In genomic region chr4:77451530-77451929, GRCh38 we compare ENCODE assay signal across 22 cellular contexts.
A peak's percentile ranks its signal among the peaks of the same experiment; 100 is the strongest.
DNase-seq lines count a peak whose midpoint lies in the region; ATAC-seq and TF ChIP-seq lines count a peak whose summit lies in the region.
"Had no signal": no experiment of that assay in that cellular context is flagged by ENCODE, and none has a peak within 500 bp of the region (broad histone marks: within the 10 kb centered on the region; RNA-seq: fewer than 3 reads in every experiment).

No MANE protein-coding gene starts in this region.

- no peak for ATAC-seq in PC-3
- ATAC-seq in foreskin keratinocyte: no peak
- ATAC-seq: HepG2, K562, Panc1, T-cell had no signal

- H3K79me2 ChIP-seq in PC-3 (ENCODE audit: low read length): no peaks in the 10 kb centered on the region

- H3F3A ChIP-seq in PC-3 (ENCODE audit: low read length, unreplicated experiment): no peaks in the 10 kb centered on the region

- H3K4me3 ChIP-seq in AG10803 (ENCODE audit: low read length) (no peak overlapping the region), PC-3 (ENCODE audit: low read length) (no peak overlapping the region)
- H3K4me3 ChIP-seq: K562, SJCRH30 had no signal

- no peaks in the 10 kb centered on the region for H4K20me1 ChIP-seq in PC-3 (ENCODE audit: low read length)

- H3K27ac Mint-ChIP-seq in activated CD4-positive, alpha-beta T cell treated with anti-CD3 and anti-CD28 coated beads, Interleukin-2, amount 10 ng/mL, durations not matched to agents 24 days and 14 days: no peak overlapping the region
- H3K27ac Mint-ChIP-seq: CD8-positive, alpha-beta memory T cell; T-cell had no signal

- no peak overlapping the region for H2AFZ ChIP-seq in PC-3 (ENCODE audit: low read length)

- H3K4me3 Mint-ChIP-seq in activated CD4-positive, alpha-beta T cell treated with anti-CD3 and anti-CD28 coated beads, Interleukin-2, amount 10 ng/mL, durations not matched to agents 24 days and 14 days: no peak overlapping the region
- H3K4me3 Mint-ChIP-seq: CD8-positive, alpha-beta memory T cell; T-cell had no signal

- H3K27me3 Mint-ChIP-seq in activated CD4-positive, alpha-beta T cell treated with anti-CD3 and anti-CD28 coated beads, Interleukin-2, amount 10 ng/mL, durations not matched to agents 24 days and 14 days: peaks cover 6% of the 10 kb centered on the region

- H3K27ac ChIP-seq in PC-3 (ENCODE audit: low read length) (no peak overlapping the region), foreskin keratinocyte (no peak overlapping the region)
- H3K27ac ChIP-seq: C4-2B, SJCRH30 had no signal

- H3K9me2 ChIP-seq in PC-3 (replicated peaks; ENCODE audit: low read length): no peaks in the 10 kb centered on the region

- no peaks in the 10 kb centered on the region for H3K36me3 ChIP-seq in PC-3 (ENCODE audit: low read depth, low read length)
- H3K36me3 ChIP-seq: SJCRH30 had no signal

- H3K4me1 ChIP-seq in PC-3 (ENCODE audit: insufficient read depth, low read length) (no peaks in the 10 kb centered on the region), foreskin keratinocyte (no peaks in the 10 kb centered on the region)
- H3K4me1 ChIP-seq: SJCRH30 had no signal

- intact Hi-C loops in PC-3 (cut with micrococcal nuclease): no loop called here
- intact Hi-C loops in activated CD4-positive, alpha-beta T cell treated with anti-CD3 and anti-CD28 coated beads, Interleukin-2, amount 10 ng/mL, durations not matched to agents 24 days and 14 days (cut with micrococcal nuclease): no loop called here

- H3K9ac ChIP-seq in PC-3 (ENCODE audit: low read length): no peak overlapping the region

- no TSS peak for BruUV-seq in PC-3 (replicated peaks; lab: Mats Ljungman, UMichigan)

- H3K9me3 ChIP-seq in PC-3 (ENCODE audit: low read length): no peaks in the 10 kb centered on the region
- H3K9me3 ChIP-seq: SJCRH30 had no signal

- H3K4me1 Mint-ChIP-seq in activated CD4-positive, alpha-beta T cell treated with anti-CD3 and anti-CD28 coated beads, Interleukin-2, amount 10 ng/mL, durations not matched to agents 24 days and 14 days: no peaks in the 10 kb centered on the region
- H3K4me1 Mint-ChIP-seq: CD8-positive, alpha-beta memory T cell; T-cell had no signal

- CTCF ChIA-PET in PC-3 (lab: Charles Lee): no interaction called here

- peak; percentile 20 for DNase-seq in AG10803 (ENCODE audit: low read depth)
- peak; percentile 10 for DNase-seq in COLO668 (lab: John Stamatoyannopoulos, UW; ENCODE audit: unreplicated experiment)
- DNase-seq in PC-3: peak; percentile 11
- DNase-seq in foreskin keratinocyte: peak; percentile 25 to 28
- DNase-seq in activated CD4-positive, alpha-beta T cell treated with anti-CD3 and anti-CD28 coated beads, Interleukin-2, amount 10 ng/mL, durations not matched to agents 24 days and 14 days: no peak
- DNase-seq in NCI-H82 (lab: John Stamatoyannopoulos, UW): no peak
- no peak for DNase-seq in C1 segment of cervical spinal cord (lab: John Stamatoyannopoulos, UW)
- no peak for DNase-seq in 8988T
- DNase-seq: AML-193; CD8-positive, alpha-beta memory T cell; EL; GF-D8; H7; NCI-H187; NCI-H748 treated with DMSO at 0.1 percent for 48 hours; NK-92 treated with Interleukin-12 subunit alpha and Interleukin-12 subunit beta, amount 100 ng/mL, for 24 hours; SJCRH30; T-cell had no signal

- H3K27me3 ChIP-seq in PC-3 (ENCODE audit: low read length) (0 out of 2 replicates have a peak, but pooled peaks cover 8% of the 10 kb centered on the region), foreskin keratinocyte (peaks cover 20% of the 10 kb centered on the region)
- H3K27me3 ChIP-seq: SJCRH30 had no signal

- no peaks in the 10 kb centered on the region for H3K36me3 Mint-ChIP-seq in activated CD4-positive, alpha-beta T cell treated with anti-CD3 and anti-CD28 coated beads, Interleukin-2, amount 10 ng/mL, durations not matched to agents 24 days and 14 days (ENCODE audit: low read depth)
- H3K36me3 Mint-ChIP-seq: CD8-positive, alpha-beta memory T cell; T-cell had no signal

- POLR2A ChIA-PET in PC-3 (lab: Charles Lee; ENCODE audit: unreplicated experiment): no interaction called here

- TF ChIP-seq CTCF in AG10803 (conservative IDR thresholded peaks at IDR 0.05; ENCODE audit: low read length) (no peak), PC-3 (conservative IDR thresholded peaks at IDR 0.05; ENCODE audit: low read depth, low read length) (no peak), foreskin keratinocyte (conservative IDR thresholded peaks at IDR 0.05) (no peak)

- no peaks in the 10 kb centered on the region for H3K9me3 Mint-ChIP-seq in activated CD4-positive, alpha-beta T cell treated with anti-CD3 and anti-CD28 coated beads, Interleukin-2, amount 10 ng/mL, durations not matched to agents 24 days and 14 days
- H3K9me3 Mint-ChIP-seq: CD8-positive, alpha-beta memory T cell had no signal

- no peak overlapping the region for H3K4me2 ChIP-seq in PC-3 (ENCODE audit: low read length)

Comparison
In these comparisons a context has a peak if more than half of its experiments do, and no peak if none do; other contexts are left out.
1. DNase-seq: peak in AG10803 (single experiment), COLO668 (single experiment), PC-3 (single experiment) and foreskin keratinocyte (2 of 2); none in activated CD4-positive, alpha-beta T cell treated with anti-CD3 and anti-CD28 coated beads, Interleukin-2, amount 10 ng/mL, durations not matched to agents 24 days and 14 days (single experiment), NCI-H82 (single experiment), C1 segment of cervical spinal cord (0 of 14) and 8988T (single experiment).